ENCODE assay signal across 1 cellular context in genomic region chr18:51123481-51123880, GRCh38.
TF ChIP-seq lines count a peak whose summit lies in the region.

No MANE protein-coding gene starts in this region.

TF ChIP-seq in H1, 55 proteins besides CTCF, POLR2A, EP300 and RAD21 (continued from another document):
- TF ChIP-seq CHD7 (IDR thresholded peaks at IDR 0.05; ENCODE audit: insufficient replicate concordance, low read length) = no peak
- TF ChIP-seq SP1 (IDR thresholded peaks at IDR 0.05; ENCODE audit: low read depth, low read length) = no peak
- no peak for TF ChIP-seq CBX5 (IDR thresholded peaks at IDR 0.05; ENCODE audit: low read depth, low read length)
- TF ChIP-seq POU5F1 (IDR thresholded peaks at IDR 0.05; ENCODE audit: low read depth, low read length) = no peak
- TF ChIP-seq HDAC6 (IDR thresholded peaks at IDR 0.05; ENCODE audit: low read depth, low read length) = no peak
- no peak for TF ChIP-seq CHD2 (IDR thresholded peaks at IDR 0.05; ENCODE audit: low read length)
- no peak for TF ChIP-seq BRCA1 (IDR thresholded peaks at IDR 0.05; ENCODE audit: low read depth, low read length)
